Comparison of ENCODE assay signal across 13 cellular contexts in the genomic region with DNA sequence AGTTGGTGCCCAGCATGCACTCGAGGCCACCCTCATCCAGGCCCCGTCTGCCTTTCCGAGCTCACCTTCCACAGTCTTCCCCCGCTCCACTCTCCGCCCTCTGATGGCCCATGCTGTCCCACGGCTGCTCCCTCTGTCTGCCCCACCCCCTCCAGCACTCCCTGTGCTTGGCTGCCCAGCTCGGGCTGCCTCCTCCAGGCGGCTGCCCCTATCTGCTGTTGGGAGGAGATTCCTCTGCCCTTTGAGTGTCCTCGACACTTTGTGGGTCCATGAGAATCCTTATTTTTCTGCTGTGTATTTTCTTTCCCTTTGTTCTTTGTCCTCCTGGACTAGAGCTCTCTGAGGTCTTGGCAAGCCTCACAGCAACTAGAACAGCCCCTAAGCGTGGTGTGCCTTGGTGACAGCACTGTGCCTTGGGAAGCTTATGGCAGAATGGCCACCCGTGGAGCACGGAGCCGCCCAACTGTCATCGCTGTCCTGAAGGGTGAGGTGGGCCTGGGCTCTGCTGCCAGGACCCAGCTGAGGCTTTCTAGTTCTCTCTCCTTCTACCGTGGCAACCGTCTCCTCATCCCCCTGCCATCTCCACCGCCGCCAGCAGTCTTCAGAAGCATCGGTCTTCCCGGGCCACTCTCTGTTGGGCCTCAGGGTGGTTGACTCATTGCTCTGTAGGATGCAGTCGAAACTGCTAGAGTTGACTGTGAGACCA. TPM values are rescaled to one million over a fixed set of nuclear protein-coding genes. Genes with fewer than 3 reads are reported as not detected.
DNase-seq lines count a peak whose midpoint lies in the region; ATAC-seq and TF ChIP-seq lines count a peak whose summit lies in the region.
"Had no signal": no experiment of that assay in that cellular context is flagged by ENCODE, and none has a peak within 500 bp of the region (broad histone marks: within the 10 kb centered on the region; RNA-seq: fewer than 3 reads in every experiment).

No MANE protein-coding gene starts in this region.

- 55 to 65% methylated on average over 20 of the region's 21 CpGs for WGBS in esophagus squamous epithelium, 2 donors

- no peak overlapping the region for H3K4me3 Mint-ChIP-seq in T-helper 17 cell
- no peak overlapping the region for H3K4me3 Mint-ChIP-seq in effector memory CD8-positive, alpha-beta T cell
- H3K4me3 Mint-ChIP-seq in naive thymus-derived CD4-positive, alpha-beta T cell: peak overlapping the region in 2 of 10 donors; percentile 14 to 29
- H3K4me3 Mint-ChIP-seq in activated T-helper 1 cell treated with anti-CD3 and anti-CD28 coated beads, Interleukin-12 subunit alpha, Interleukin-12 subunit beta, Interleukin-2, Interleukin-4 antibody, amounts not matched to agents 30 ng/mL and 10 ng/mL and 1 ng/mL, durations not matched to agents 14 hours and 24 hours and 36 hours: no peak overlapping the region

- no peak for ATAC-seq in T-helper 17 cell
- ATAC-seq in effector memory CD8-positive, alpha-beta T cell (replicated peaks): no peak
- no peak for ATAC-seq in naive thymus-derived CD4-positive, alpha-beta T cell

- H3K4me1 Mint-ChIP-seq in T-helper 17 cell: peaks cover 36% of the 10 kb centered on the region
- peaks cover 39 to 45% of the 10 kb centered on the region in 2 donors for H3K4me1 Mint-ChIP-seq in effector memory CD8-positive, alpha-beta T cell (ENCODE audit: low read depth in 2 of 2)
- peaks cover 37 to 57% (median 52%) of the 10 kb centered on the region in 7 donors for H3K4me1 Mint-ChIP-seq in naive thymus-derived CD4-positive, alpha-beta T cell
- H3K4me1 Mint-ChIP-seq in activated T-helper 1 cell treated with anti-CD3 and anti-CD28 coated beads, Interleukin-12 subunit alpha, Interleukin-12 subunit beta, Interleukin-2, Interleukin-4 antibody, amounts not matched to agents 30 ng/mL and 10 ng/mL and 1 ng/mL, durations not matched to agents 14 hours and 24 hours and 36 hours (ENCODE audit: low read depth): peaks cover 25% of the 10 kb centered on the region

- TF ChIP-seq POLR2A in esophagus squamous epithelium (IDR thresholded peaks at IDR 0.05): no peak

- H3K4me3 ChIP-seq in naive thymus-derived CD4-positive, alpha-beta T cell (ENCODE audit: low read length): no peak overlapping the region
- H3K4me3 ChIP-seq in OCI-LY7 (ENCODE audit: low read depth, low read length, poor library complexity, severe bottlenecking): no peak overlapping the region
- H3K4me3 ChIP-seq in esophagus squamous epithelium: no peak overlapping the region
- H3K4me3 ChIP-seq: HAP-1 had no signal

- no TSS peak for BruUV-seq in OCI-LY7 (replicated peaks; lab: Mats Ljungman, UMichigan)

- H3K9me2 ChIP-seq in OCI-LY7 (ENCODE audit: insufficient read depth, low read length): no peaks in the 10 kb centered on the region

- no peaks in the 10 kb centered on the region for H3K27me3 Mint-ChIP-seq in T-helper 17 cell
- no peaks in the 10 kb centered on the region for H3K27me3 Mint-ChIP-seq in effector memory CD8-positive, alpha-beta T cell
- no peaks in the 10 kb centered on the region for H3K27me3 Mint-ChIP-seq in naive thymus-derived CD4-positive, alpha-beta T cell
- no peaks in the 10 kb centered on the region for H3K27me3 Mint-ChIP-seq in activated T-helper 1 cell treated with anti-CD3 and anti-CD28 coated beads, Interleukin-12 subunit alpha, Interleukin-12 subunit beta, Interleukin-2, Interleukin-4 antibody, amounts not matched to agents 30 ng/mL and 10 ng/mL and 1 ng/mL, durations not matched to agents 14 hours and 24 hours and 36 hours (ENCODE audit: insufficient read depth)

- no peak overlapping the region for H3K27ac ChIP-seq in naive thymus-derived CD4-positive, alpha-beta T cell (ENCODE audit: low read depth, low read length)
- H3K27ac ChIP-seq in OCI-LY7 (ENCODE audit: low read depth, low read length, poor library complexity, severe bottlenecking) (no peak overlapping the region), esophagus squamous epithelium (peak overlapping the region in 2 of 4 donors; percentile 38 to 43)

- H3K27me3 ChIP-seq in naive thymus-derived CD4-positive, alpha-beta T cell (ENCODE audit: control insufficient read depth in 2 of 2, insufficient read depth in 2 of 2, low read length in 2 of 2): no peaks in the 10 kb centered on the region
- no peaks in the 10 kb centered on the region for H3K27me3 ChIP-seq in esophagus squamous epithelium

- H4K20me1 ChIP-seq in OCI-LY7 (ENCODE audit: insufficient read depth, low read length): peaks cover 44% of the 10 kb centered on the region

- peaks cover 76% of the 10 kb centered on the region for H3K79me2 ChIP-seq in OCI-LY7 (ENCODE audit: insufficient read depth, low read depth, low read length)

- H3K4me1 ChIP-seq in naive thymus-derived CD4-positive, alpha-beta T cell (ENCODE audit: control insufficient read depth in 2 of 2, insufficient read depth in 2 of 2, low read length in 2 of 2): peaks cover 22 to 26% of the 10 kb centered on the region in 2 donors
- H3K4me1 ChIP-seq in OCI-LY7 (ENCODE audit: insufficient read depth, low read length, poor library complexity, severe bottlenecking): peaks cover 25% of the 10 kb centered on the region
- H3K4me1 ChIP-seq in esophagus squamous epithelium: peaks cover 23 to 64% (median 40%) of the 10 kb centered on the region in 3 donors

- peaks cover 3% of the 10 kb centered on the region for H3K36me3 Mint-ChIP-seq in T-helper 17 cell (ENCODE audit: low read depth)
- H3K36me3 Mint-ChIP-seq in effector memory CD8-positive, alpha-beta T cell (ENCODE audit: insufficient read depth): peaks cover 52% of the 10 kb centered on the region
- peaks cover 0 to 9% (median 0%) of the 10 kb centered on the region in 5 donors for H3K36me3 Mint-ChIP-seq in naive thymus-derived CD4-positive, alpha-beta T cell
- peaks cover 24% of the 10 kb centered on the region for H3K36me3 Mint-ChIP-seq in activated T-helper 1 cell treated with anti-CD3 and anti-CD28 coated beads, Interleukin-12 subunit alpha, Interleukin-12 subunit beta, Interleukin-2, Interleukin-4 antibody, amounts not matched to agents 30 ng/mL and 10 ng/mL and 1 ng/mL, durations not matched to agents 14 hours and 24 hours and 36 hours (ENCODE audit: low read depth)

- CTCF ChIA-PET in naive thymus-derived CD4-positive, alpha-beta T cell (lab: Charles Lee): interaction anchor here (0.5 to 1.9 kb wide), 3 partner anchors 12 to 492 kb away, joined by 3 to 6 read pairs (median 4); no protein-coding TSS in a partner anchor
- CTCF ChIA-PET in OCI-LY7 (lab: Charles Lee; ENCODE audit: unreplicated experiment): no interaction called here

- peaks cover 6 to 57% (median 18%) of the 10 kb centered on the region in 3 experiments for H3K36me3 ChIP-seq in naive thymus-derived CD4-positive, alpha-beta T cell (ENCODE audit: control insufficient read depth in 2 of 3, insufficient read depth in 3 of 3, low read length in 3 of 3)
- H3K36me3 ChIP-seq in OCI-LY7 (ENCODE audit: insufficient read depth, low read length) (peaks cover 89% of the 10 kb centered on the region), esophagus squamous epithelium (peaks cover 15 to 39% (median 27%) of the 10 kb centered on the region in 3 donors)

- H3K27ac Mint-ChIP-seq in T-helper 17 cell: peak overlapping the region; percentile 86
- H3K27ac Mint-ChIP-seq in effector memory CD8-positive, alpha-beta T cell: peak overlapping the region; percentile 16 to 72
- peak overlapping the region in 6 of 9 donors; percentile 23 to 87 (median 44) for H3K27ac Mint-ChIP-seq in naive thymus-derived CD4-positive, alpha-beta T cell
- H3K27ac Mint-ChIP-seq in activated T-helper 1 cell treated with anti-CD3 and anti-CD28 coated beads, Interleukin-12 subunit alpha, Interleukin-12 subunit beta, Interleukin-2, Interleukin-4 antibody, amounts not matched to agents 30 ng/mL and 10 ng/mL and 1 ng/mL, durations not matched to agents 14 hours and 24 hours and 36 hours: no peak overlapping the region

- no peaks in the 10 kb centered on the region for H3K9me3 ChIP-seq in T-helper 17 cell (ENCODE audit: control insufficient read depth, low read length, poor library complexity, severe bottlenecking)
- H3K9me3 ChIP-seq in naive thymus-derived CD4-positive, alpha-beta T cell (ENCODE audit: control insufficient read depth in 2 of 3, low read length in 3 of 3): no peaks in the 10 kb centered on the region
- no peaks in the 10 kb centered on the region for H3K9me3 ChIP-seq in OCI-LY7 (ENCODE audit: low read length)
- H3K9me3 ChIP-seq in esophagus squamous epithelium: no peaks in the 10 kb centered on the region
- H3K9me3 ChIP-seq: Caco-2, HAP-1 had no signal

- intact Hi-C loops in naive thymus-derived CD4-positive, alpha-beta T cell (cut with micrococcal nuclease): no loop called here
- intact Hi-C loops in OCI-LY7 (cut with micrococcal nuclease; ENCODE audit: unreplicated experiment): no loop called here
- intact Hi-C loops in activated T-helper 1 cell treated with anti-CD3 and anti-CD28 coated beads, Interleukin-12 subunit alpha, Interleukin-12 subunit beta, Interleukin-2, Interleukin-4 antibody, amounts not matched to agents 30 ng/mL and 10 ng/mL and 1 ng/mL, durations not matched to agents 14 hours and 24 hours and 36 hours (cut with micrococcal nuclease): no loop called here
- intact Hi-C loops in esophagus squamous epithelium (cut with DNase I): no loop called here

- TF ChIP-seq CTCF in OCI-LY7 (conservative IDR thresholded peaks at IDR 0.05; ENCODE audit: low read length): no peak
- TF ChIP-seq CTCF in esophagus squamous epithelium (IDR thresholded peaks at IDR 0.05): peak in 1 of 6 experiments; percentile 33

- H3K4me2 ChIP-seq in OCI-LY7 (ENCODE audit: low read length): no peak overlapping the region

- DNase-seq in C1 segment of cervical spinal cord (lab: John Stamatoyannopoulos, UW) (peak in 9 of 14 donors; percentile 25 to 74 (median 64)), T-helper 17 cell (no peak), OCI-LY7 (ENCODE audit: low spot score) (no peak), SIG-M5 (lab: John Stamatoyannopoulos, UW) (no peak), esophagus squamous epithelium (lab: John Stamatoyannopoulos, UW) (no peak)
- DNase-seq in effector memory CD8-positive, alpha-beta T cell: no peak
- DNase-seq in naive thymus-derived CD4-positive, alpha-beta T cell: no peak
- DNase-seq in activated T-helper 1 cell treated with anti-CD3 and anti-CD28 coated beads, Interleukin-12 subunit alpha, Interleukin-12 subunit beta, Interleukin-2, Interleukin-4 antibody, amounts not matched to agents 30 ng/mL and 10 ng/mL and 1 ng/mL, durations not matched to agents 14 hours and 24 hours and 36 hours (ENCODE audit: low spot score): no peak
- DNase-seq: activated CD8-positive, alpha-beta memory T cell treated with anti-CD3 and anti-CD28 coated beads, Interleukin-2, amount 50 U/mL, for 48 hours; Caco-2; NCI-H2227 treated with DMSO at 0.1 percent for 48 hours had no signal

- H3K9me3 Mint-ChIP-seq in effector memory CD8-positive, alpha-beta T cell: no peaks in the 10 kb centered on the region
- H3K9me3 Mint-ChIP-seq in naive thymus-derived CD4-positive, alpha-beta T cell: no peaks in the 10 kb centered on the region
- no peaks in the 10 kb centered on the region for H3K9me3 Mint-ChIP-seq in activated T-helper 1 cell treated with anti-CD3 and anti-CD28 coated beads, Interleukin-12 subunit alpha, Interleukin-12 subunit beta, Interleukin-2, Interleukin-4 antibody, amounts not matched to agents 30 ng/mL and 10 ng/mL and 1 ng/mL, durations not matched to agents 14 hours and 24 hours and 36 hours

- POLR2A ChIA-PET in naive thymus-derived CD4-positive, alpha-beta T cell (lab: Charles Lee): no interaction called here
- POLR2A ChIA-PET in OCI-LY7 (lab: Charles Lee): no interaction called here

- H2AFZ ChIP-seq in OCI-LY7 (ENCODE audit: low read length): no peak overlapping the region

RNA-seq across cellular contexts. Expression of a gene that starts 5.2 kb away (rescaled TPM):
- total RNA-seq in T-helper 17 cell (10 to 100 TPM; 27.0 to 27.8 TPM), OCI-LY7 (2022) (59.8 and 64.2 TPM in 2 replicates), esophagus squamous epithelium (10 to 100 TPM; 14.0 to 17.6 (median 16.0) TPM)
- 10 to 100 TPM; 31.0 to 50.1 (median 34.2) TPM for total RNA-seq in naive thymus-derived CD4-positive, alpha-beta T cell
- 10 to 100 TPM; 49.0 to 58.9 TPM for polyA plus RNA-seq in naive thymus-derived CD4-positive, alpha-beta T cell
- 46.6 and 51.9 TPM in 2 replicates for total RNA-seq in OCI-LY7 (2014; rRNA removed; shearing (Covaris generic))
- 67.1 and 67.3 TPM in 2 replicates for total RNA-seq in activated T-helper 1 cell treated with anti-CD3 and anti-CD28 coated beads, Interleukin-12 subunit alpha, Interleukin-12 subunit beta, Interleukin-2, Interleukin-4 antibody, amounts not matched to agents 30 ng/mL and 10 ng/mL and 1 ng/mL, durations not matched to agents 14 hours and 24 hours and 36 hours

RNA-seq across cellular contexts. Expression of a gene that starts 10.2 kb away (rescaled TPM):
- not detected for total RNA-seq in T-helper 17 cell
- total RNA-seq in naive thymus-derived CD4-positive, alpha-beta T cell: not detected
- polyA plus RNA-seq in naive thymus-derived CD4-positive, alpha-beta T cell: not detected
- not detected in 2 replicates for total RNA-seq in OCI-LY7 (2014; rRNA removed; shearing (Covaris generic))
- total RNA-seq in OCI-LY7 (2022): not detected in 2 replicates
- total RNA-seq in activated T-helper 1 cell treated with anti-CD3 and anti-CD28 coated beads, Interleukin-12 subunit alpha, Interleukin-12 subunit beta, Interleukin-2, Interleukin-4 antibody, amounts not matched to agents 30 ng/mL and 10 ng/mL and 1 ng/mL, durations not matched to agents 14 hours and 24 hours and 36 hours: not detected in 2 replicates
- total RNA-seq in esophagus squamous epithelium: not detected
- total RNA-seq: Caco-2, mesenteric fat pad had no signal

RNA-seq across cellular contexts. Expression of a gene that starts 10.8 kb away (rescaled TPM):
- total RNA-seq in T-helper 17 cell (10 to 100 TPM; 21.9 to 28.7 TPM), OCI-LY7 (2022) (18.9 and 19.0 TPM in 2 replicates), esophagus squamous epithelium (10 to 100 TPM; 15.4 to 22.5 (median 17.6) TPM)
- 10 to 100 TPM; 25.0 to 33.2 (median 28.1) TPM for total RNA-seq in naive thymus-derived CD4-positive, alpha-beta T cell
- 10 to 100 TPM; 18.5 to 40.9 TPM for polyA plus RNA-seq in naive thymus-derived CD4-positive, alpha-beta T cell
- 17.5 and 21.4 TPM in 2 replicates for total RNA-seq in OCI-LY7 (2014; rRNA removed; shearing (Covaris generic))
- total RNA-seq in activated T-helper 1 cell treated with anti-CD3 and anti-CD28 coated beads, Interleukin-12 subunit alpha, Interleukin-12 subunit beta, Interleukin-2, Interleukin-4 antibody, amounts not matched to agents 30 ng/mL and 10 ng/mL and 1 ng/mL, durations not matched to agents 14 hours and 24 hours and 36 hours: 24.0 TPM in 2 replicates

RNA-seq across cellular contexts. Expression of a gene that starts 34.3 kb away (rescaled TPM):
- total RNA-seq in T-helper 17 cell (not detected), OCI-LY7 (2022) (not detected in 2 replicates), esophagus squamous epithelium (1 to 10 TPM in 3 of 4 donors, under 1 TPM in 1; 0.82 to 3.8 (median 2.3) TPM)
- total RNA-seq in naive thymus-derived CD4-positive, alpha-beta T cell: 1 to 10 TPM in 1 of 5 experiments, not detected in 4; 1.1 TPM
- polyA plus RNA-seq in naive thymus-derived CD4-positive, alpha-beta T cell: not detected
- total RNA-seq in OCI-LY7 (2014; rRNA removed; shearing (Covaris generic)): not detected in 2 replicates
- 6.2 and 7.8 TPM in 2 replicates for total RNA-seq in activated T-helper 1 cell treated with anti-CD3 and anti-CD28 coated beads, Interleukin-12 subunit alpha, Interleukin-12 subunit beta, Interleukin-2, Interleukin-4 antibody, amounts not matched to agents 30 ng/mL and 10 ng/mL and 1 ng/mL, durations not matched to agents 14 hours and 24 hours and 36 hours
- total RNA-seq: Caco-2 had no signal

Comparison
In these comparisons a context has a peak if more than half of its experiments do, and no peak if none do; other contexts are left out.
1. DNase-seq: peak in C1 segment of cervical spinal cord (9 of 14); none in T-helper 17 cell (0 of 3), effector memory CD8-positive, alpha-beta T cell (0 of 3), naive thymus-derived CD4-positive, alpha-beta T cell (0 of 9), OCI-LY7 (single experiment), activated T-helper 1 cell treated with anti-CD3 and anti-CD28 coated beads, Interleukin-12 subunit alpha, Interleukin-12 subunit beta, Interleukin-2, Interleukin-4 antibody, amounts not matched to agents 30 ng/mL and 10 ng/mL and 1 ng/mL, durations not matched to agents 14 hours and 24 hours and 36 hours (single experiment), SIG-M5 (single experiment) and esophagus squamous epithelium (single experiment).